In the genomic region with DNA sequence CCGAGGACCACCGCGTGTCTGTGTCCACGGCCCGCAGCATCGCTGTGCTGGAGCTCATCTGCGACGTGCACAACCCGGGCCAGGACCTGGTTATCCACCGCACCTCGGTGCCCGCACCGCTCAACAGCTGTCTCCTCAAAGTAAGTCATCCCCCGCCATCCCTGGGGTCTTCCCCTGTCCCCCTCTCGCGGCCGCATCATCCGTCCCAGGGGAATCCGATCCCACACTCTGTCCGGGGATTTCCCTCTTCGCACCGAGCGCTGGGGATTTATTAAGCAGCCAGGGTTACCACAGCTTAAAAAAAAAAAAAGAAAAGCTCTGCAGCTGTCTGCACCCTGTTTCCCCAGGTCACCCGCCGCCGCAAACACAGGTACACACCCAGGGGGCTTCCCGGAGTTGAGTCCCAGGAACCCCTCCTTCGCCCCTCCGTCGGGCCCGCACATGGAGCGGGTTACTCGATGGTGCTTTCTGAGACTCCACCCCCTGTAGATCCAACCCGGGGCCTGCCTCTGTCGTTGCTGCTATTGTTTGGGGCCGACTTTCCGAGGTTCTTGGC, we compare ENCODE assay signal across 8 cellular contexts. TPM values are rescaled to one million over a fixed set of nuclear protein-coding genes. Genes with fewer than 3 reads are reported as not detected.
DNase-seq lines count a peak whose midpoint lies in the region; ATAC-seq and TF ChIP-seq lines count a peak whose summit lies in the region.

No MANE protein-coding gene starts in this region.

- no peak for TF ChIP-seq EP300 in ovary (IDR thresholded peaks at IDR 0.05)

- peak overlapping the region; percentile 92 for H3K4me3 ChIP-seq in ovary

- H3K4me1 Mint-ChIP-seq in activated T-cell treated with anti-CD3 and anti-CD28 coated beads, Interleukin-2, amount 50 U/mL, for 4 hours (ENCODE audit: low read depth), result peaks cover 56% of the 10 kb centered on the region

- no peaks in the 10 kb centered on the region for H3K27me3 ChIP-seq in ovary

- peak; percentile 24 for ATAC-seq in GM18502 (IDR thresholded peaks at IDR 0.05; ENCODE audit: poor library complexity, unreplicated experiment)
- peak; percentile 20 for ATAC-seq in HG02678 (IDR thresholded peaks at IDR 0.05; ENCODE audit: unreplicated experiment)
- peak; percentile 6 to 9 for ATAC-seq in activated T-cell treated with anti-CD3 and anti-CD28 coated beads, Interleukin-2, amount 50 U/mL, for 4 hours
- no peak for ATAC-seq in GM21576 (IDR thresholded peaks at IDR 0.05; ENCODE audit: unreplicated experiment)

- H3K36me3 ChIP-seq in ovary, result no peaks in the 10 kb centered on the region

- DNase-seq in NCI-H82 (lab: John Stamatoyannopoulos, UW) (peak; percentile 78), fibroblast of peridontal ligament (ENCODE audit: extremely low read depth) (peak; percentile 31), ovary (peak in 3 of 5 donors; percentile 25 to 47 (median 47)), ureter (ENCODE audit: low spot score) (peak; percentile 53)
- DNase-seq in activated T-cell treated with anti-CD3 and anti-CD28 coated beads, Interleukin-2, amount 50 U/mL, for 4 hours, result peak; percentile 42

- peaks cover 5% of the 10 kb centered on the region for H3K4me1 ChIP-seq in ovary (ENCODE audit: insufficient read depth)

- WGBS in ovary, 3 donors, result 0% methylated on average over 27 to 37 of the region's 37 CpGs

- H3K4me3 Mint-ChIP-seq in activated T-cell treated with anti-CD3 and anti-CD28 coated beads, Interleukin-2, amount 50 U/mL, for 4 hours, result peak overlapping the region; percentile 94

- TF ChIP-seq POLR2A in ovary (IDR thresholded peaks at IDR 0.05), result no peak

- TF ChIP-seq CTCF in ovary (IDR thresholded peaks at IDR 0.05), result no peak

- H3K36me3 Mint-ChIP-seq in activated T-cell treated with anti-CD3 and anti-CD28 coated beads, Interleukin-2, amount 50 U/mL, for 4 hours (ENCODE audit: insufficient read depth), result peaks cover 6% of the 10 kb centered on the region

- peak overlapping the region; percentile 82 to 98 for H3K27ac ChIP-seq in ovary

- intact Hi-C loops in ovary (cut with DNase I), result loop anchor here in 2 of 4 donors (5.0 to 10.0 kb wide), 2 partner anchors 101 to 104 kb away; no protein-coding TSS in a partner anchor

- H3K27me3 Mint-ChIP-seq in activated T-cell treated with anti-CD3 and anti-CD28 coated beads, Interleukin-2, amount 50 U/mL, for 4 hours (ENCODE audit: low read depth), result no peaks in the 10 kb centered on the region

- no peaks in the 10 kb centered on the region for H3K9me3 Mint-ChIP-seq in activated T-cell treated with anti-CD3 and anti-CD28 coated beads, Interleukin-2, amount 50 U/mL, for 4 hours

- H3K9me3 ChIP-seq in ovary, result no peaks in the 10 kb centered on the region

RNA-seq across cellular contexts. Expression of gene GTF3C4, which starts 0.6 kb away (rescaled TPM):
- 10 to 100 TPM; 18.5 to 22.5 (median 22.0) TPM for total RNA-seq in activated T-cell treated with anti-CD3 and anti-CD28 coated beads, Interleukin-2, amount 50 U/mL, for 4 hours
- total RNA-seq in ovary (10 to 100 TPM in 6 of 7 donors, 1 to 10 TPM in 1; 9.8 to 19.4 (median 17.8) TPM), ureter (16.5 TPM)
- 10 to 100 TPM in 1 of 2 donors, 1 to 10 TPM in 1; 7.0 to 14.6 TPM for polyA plus RNA-seq in ovary

RNA-seq across cellular contexts. Expression of gene DDX31, which starts 1.1 kb away (rescaled TPM):
- 10 to 100 TPM; 41.0 to 44.8 (median 41.3) TPM for total RNA-seq in activated T-cell treated with anti-CD3 and anti-CD28 coated beads, Interleukin-2, amount 50 U/mL, for 4 hours
- total RNA-seq in ovary (10 to 100 TPM in 6 of 7 donors, 1 to 10 TPM in 1; 9.7 to 19.6 (median 16.4) TPM), ureter (25.8 TPM)
- 10 to 100 TPM; 10.6 to 11.0 TPM for polyA plus RNA-seq in ovary
